In the genomic region with DNA sequence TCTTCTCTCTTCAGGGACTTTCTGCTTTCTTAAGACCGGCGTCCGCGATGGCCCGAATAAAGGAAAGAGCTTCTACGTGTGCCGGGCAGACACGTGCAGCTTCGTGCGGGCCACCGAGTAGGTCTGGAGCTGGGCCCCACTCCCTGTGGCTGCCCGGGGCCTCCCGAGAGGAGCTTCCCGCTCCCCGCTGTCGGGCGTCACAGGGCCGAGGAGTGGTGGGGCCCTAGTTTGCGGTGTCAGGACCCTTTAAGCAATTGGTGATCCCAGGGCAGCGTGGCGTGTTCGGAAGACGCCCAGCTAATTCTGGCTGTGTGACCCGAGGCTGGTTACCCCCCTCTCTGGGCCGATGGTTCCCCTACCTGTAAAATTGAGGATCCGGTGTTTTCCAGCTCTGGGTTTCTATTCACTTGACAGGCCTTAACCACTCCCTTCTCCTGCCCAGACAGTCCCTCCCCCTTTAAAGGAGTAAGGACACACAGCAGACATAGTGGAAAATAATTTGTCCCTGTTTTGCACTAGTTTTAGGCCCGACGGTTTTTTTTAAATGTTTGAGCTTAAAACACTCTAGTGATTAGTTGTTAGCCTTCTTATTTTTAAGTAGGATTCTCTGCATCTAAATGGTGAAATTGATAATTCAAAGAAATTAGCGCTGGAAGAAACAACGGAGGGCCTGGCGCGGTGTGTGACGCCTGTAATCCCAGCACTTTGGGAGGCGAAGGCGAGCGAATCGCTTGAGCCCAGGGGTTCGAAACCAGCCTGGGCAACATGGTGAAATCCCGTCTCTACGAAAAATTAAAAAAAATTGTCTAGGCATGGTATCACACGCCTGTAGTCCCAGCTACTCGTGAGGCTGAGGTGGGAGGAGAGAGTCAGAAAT, we compare ENCODE assay signal across 1 cellular context.
TF ChIP-seq lines count a peak whose summit lies in the region.

No MANE protein-coding gene starts in this region.

TF ChIP-seq in endothelial cell of umbilical vein, 7 proteins besides CTCF, POLR2A, EP300 and RAD21:
- TF ChIP-seq JUN (IDR thresholded peaks at IDR 0.05; ENCODE audit: borderline replicate concordance, insufficient read depth, insufficient read length, low read depth) = no peak
- no peak for TF ChIP-seq FOS (IDR thresholded peaks at IDR 0.05; ENCODE audit: borderline replicate concordance, insufficient read depth, low read length)
- TF ChIP-seq POLR2AphosphoS5 (IDR thresholded peaks at IDR 0.05; ENCODE audit: insufficient read depth, low read depth, low read length) = no peak
- TF ChIP-seq, protein P1, sequence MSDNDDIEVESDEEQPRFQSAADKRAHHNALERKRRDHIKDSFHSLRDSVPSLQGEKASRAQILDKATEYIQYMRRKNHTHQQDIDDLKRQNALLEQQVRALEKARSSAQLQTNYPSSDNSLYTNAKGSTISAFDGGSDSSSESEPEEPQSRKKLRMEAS (IDR thresholded peaks at IDR 0.05; ENCODE audit: insufficient read depth, insufficient read length) = peak; percentile 23
- no peak for TF ChIP-seq GATA2 (IDR thresholded peaks at IDR 0.05; ENCODE audit: insufficient read depth, insufficient read length, low read depth, low read length)
TF ChIP-seq in endothelial cell of umbilical vein: peak in this region for 1.
